Comparison of ENCODE assay signal across 8 cellular contexts in genomic region chr19:14434543-14435319, GRCh38. TPM values are rescaled to one million over a fixed set of nuclear protein-coding genes. Genes with fewer than 3 reads are reported as not detected.
DNase-seq lines count a peak whose midpoint lies in the region; ATAC-seq, FAIRE-seq and TF ChIP-seq lines count a peak whose summit lies in the region.

No MANE protein-coding gene starts in this region.

- TF ChIP-seq CTCF in GM06990 (IDR thresholded peaks at IDR 0.05; ENCODE audit: insufficient read depth, low read length, poor library complexity, severe bottlenecking): no peak
- TF ChIP-seq CTCF in Peyer's patch (IDR thresholded peaks at IDR 0.05): no peak
- no peak for TF ChIP-seq CTCF in K562 (IDR thresholded peaks at IDR 0.05 in 2 of 3, conservative IDR thresholded peaks at IDR 0.05 in 1 of 3; ENCODE audit: insufficient read depth in 2 of 3, low read depth in 1 of 3, low read length in 3 of 3)

- H3K27me3 ChIP-seq in GM06990 (replicated peaks; ENCODE audit: control insufficient read depth, insufficient read depth, low read length) (no peaks in the 10 kb centered on the region), Peyer's patch (no peaks in the 10 kb centered on the region), K562 (ENCODE audit: control insufficient read depth in 2 of 2, insufficient read depth in 2 of 2, low read length in 2 of 2) (no peaks in the 10 kb centered on the region), layer of hippocampus (ENCODE audit: control insufficient read depth, insufficient read depth, low read length) (no peaks in the 10 kb centered on the region)

- H3K4me1 ChIP-seq in Peyer's patch (peaks cover 0 to 37% (median 20%) of the 10 kb centered on the region in 4 donors), K562 (replicated peaks in 1 of 2; ENCODE audit: control insufficient read depth in 2 of 2, insufficient read depth in 2 of 2, low read length in 2 of 2) (peaks cover 25 to 60% of the 10 kb centered on the region in 2 experiments)

- H3K4me2 ChIP-seq in K562 (ENCODE audit: insufficient read depth, low read length): peak overlapping the region; percentile 89

- H3K9ac ChIP-seq in K562 (ENCODE audit: insufficient read depth in 1 of 2, low read depth in 2 of 2, low read length in 2 of 2): peak overlapping the region; percentile 76 to 94

- POLR2A ChIA-PET in K562 (lab: Yijun Ruan, JAX): interaction anchor here (0.6 to 1.7 kb wide), 5 partner anchors 14 to 306 kb away, joined by 3 to 6 read pairs (median 4); no protein-coding TSS in a partner anchor

- TF ChIP-seq POLR2A in Peyer's patch (IDR thresholded peaks at IDR 0.05) (no peak), K562 (conservative IDR thresholded peaks at IDR 0.05) (peak; percentile 52)

- H3K9me1 ChIP-seq in K562 (ENCODE audit: control insufficient read depth, insufficient read depth, low read length): no peaks in the 10 kb centered on the region

- ATAC-seq in K562: peak; percentile 80
- ATAC-seq in HG03460 (IDR thresholded peaks at IDR 0.05; ENCODE audit: unreplicated experiment): no peak
- ATAC-seq in GM21526 (IDR thresholded peaks at IDR 0.05; ENCODE audit: low FRiP score, unreplicated experiment): no peak

- H3K36me3 ChIP-seq in GM06990 (ENCODE audit: control insufficient read depth, insufficient read depth, low read length) (no peaks in the 10 kb centered on the region), Peyer's patch (no peaks in the 10 kb centered on the region), K562 (ENCODE audit: control insufficient read depth, insufficient read depth, low read length) (peaks cover 19% of the 10 kb centered on the region; the same call in 2 of the 3 replicates)

- peak; percentile 85 for FAIRE-seq in K562 (lab: Jason Lieb, UNC)

- no peaks in the 10 kb centered on the region; the same call in 1 of the 2 replicates for H4K20me1 ChIP-seq in K562 (replicated peaks; ENCODE audit: control insufficient read depth, insufficient read depth, low read length)

- peaks cover 59% of the 10 kb centered on the region for H3K79me2 ChIP-seq in K562 (ENCODE audit: control insufficient read depth, insufficient read depth, low read length)

- H3K27ac ChIP-seq in Peyer's patch (peak overlapping the region; percentile 69 to 94 (median 81)), K562 (ENCODE audit: extremely low read depth, low read depth, low read length) (peak overlapping the region; percentile 83), layer of hippocampus (ENCODE audit: low read depth, low read length) (peak overlapping the region; percentile 76)

- intact Hi-C loops in K562 (cut with micrococcal nuclease): loop anchor here (5.0 to 10.0 kb wide), 2 partner anchors 33 to 120 kb away; no protein-coding TSS in a partner anchor

- 9% methylated on average over 22 of the region's 23 CpGs for WGBS in K562 (ENCODE audit: insufficient coverage, low coverage, missing lambda C conversion rate)

- in situ Hi-C loops in K562 (cut with MboI): no loop called here

- no peak overlapping the region for H2AFZ ChIP-seq in K562 (ENCODE audit: low read depth, low read length)

- TF ChIP-seq RAD21 in K562 (CRISPR knock-in tag; conservative IDR thresholded peaks at IDR 0.05 in 1 of 2, IDR thresholded peaks at IDR 0.05 in 1 of 2): no peak

- H3K9me3 ChIP-seq in Peyer's patch (no peaks in the 10 kb centered on the region), K562 (replicated peaks; ENCODE audit: control insufficient read depth, insufficient read depth, low read depth, low read length) (no peaks in the 10 kb centered on the region)

- TF ChIP-seq EP300 in K562 (IDR thresholded peaks at IDR 0.05; ENCODE audit: low read length): no peak

- no TSS peak for BruUV-seq in K562 (replicated peaks; lab: Mats Ljungman, UMichigan)

- DNase-seq in GM06990 (ENCODE audit: extremely low read depth, insufficient read length): no peak
- peak in 2 of 3 donors; percentile 62 to 71 for DNase-seq in Peyer's patch
- peak; percentile 54 to 88 (median 63) for DNase-seq in K562 (ENCODE audit: extremely low read depth in 1 of 4, low spot score in 3 of 4)
- DNase-seq in stimulated activated CD8-positive, alpha-beta memory T cell treated with anti-CD3 and anti-CD28 coated beads, Interleukin-4, amount 100 ng/mL, for 24 hours (ENCODE audit: low read depth): peak; percentile 50
- no peak for DNase-seq in central memory CD4-positive, alpha-beta T cell

- H3K4me3 ChIP-seq in GM06990 (replicated peaks; ENCODE audit: low read depth, low read length): peak overlapping the region; percentile 79; the same call in 1 of the 2 replicates
- peak overlapping the region in 3 of 4 donors; percentile 73 to 92 (median 89) for H3K4me3 ChIP-seq in Peyer's patch
- peak overlapping the region; percentile 81 for H3K4me3 ChIP-seq in K562

- CTCF ChIA-PET in K562 (lab: Yijun Ruan, JAX; ENCODE audit: low intra/inter-chr PET ratio): no interaction called here

RNA-seq across cellular contexts. Expression of gene PKN1, which starts 1.6 kb away (rescaled TPM):
- total RNA-seq in Peyer's patch (100 to 1,000 TPM in 1 of 4 donors, 10 to 100 TPM in 3; 13.1 to 140 (median 28.2) TPM), K562 (2014; rRNA removed) (108 and 133 TPM in 2 replicates), K562 (2014; rRNA removed; fragmentation: Illumina TruSeq; extraction: Trizol) (25.8 and 37.3 TPM in 2 replicates), K562 (2015; rRNA removed; fragmentation: Illumina TruSeq; extraction: Trizol) (75.0 and 80.6 TPM in 2 replicates), K562 (2021) (222 and 228 TPM in 2 replicates)
- total RNA-seq in K562 (2011; cell fraction: chromatin; rRNA removed; ENCODE audit: low replicate concordance): 22.5 and 89.0 TPM in 2 replicates
- 76.9 and 79.6 TPM in 2 replicates for total RNA-seq in K562 (2011; cell fraction: nucleolus; rRNA removed)
- 33.7 and 45.6 TPM in 2 replicates for total RNA-seq in K562 (2011; cell fraction: nucleoplasm; rRNA removed)
- polyA plus RNA-seq in K562 (2011; rRNA removed) (52.1 and 63.7 TPM in 2 replicates), K562 (2014; fragmentation: Illumina TruSeq; extraction: Trizol) (77.5 and 97.5 TPM in 2 replicates), K562 (2014; fragmentation: Nextera tagmentation; extraction: Ambion mirVana) (under 1 TPM; 0.30 to 0.57 TPM), K562 (2014; rRNA removed) (97.3 and 108 TPM in 2 replicates)
- 66.1 and 116 TPM in 2 replicates for polyA plus RNA-seq in K562 (2011; cell fraction: cytosol; rRNA removed)
- polyA plus RNA-seq in K562 (2011; cell fraction: nucleus; rRNA removed): 105 and 144 TPM in 2 replicates
- polyA plus RNA-seq in K562 (2012): 160 and 186 TPM in 2 replicates
- polyA minus RNA-seq in K562 (2011; rRNA and poly(A)+ RNA removed): 37.3 and 59.9 TPM in 2 replicates
- 93.0 and 105 TPM in 2 replicates for polyA minus RNA-seq in K562 (2011; cell fraction: cytosol; rRNA and poly(A)+ RNA removed)
- 25.6 and 39.1 TPM in 2 replicates for polyA minus RNA-seq in K562 (2011; cell fraction: nucleus; rRNA and poly(A)+ RNA removed)

RNA-seq across cellular contexts. Expression of gene DDX39A, which starts 15.6 kb away (rescaled TPM):
- total RNA-seq in Peyer's patch (100 to 1,000 TPM in 3 of 4 donors, 10 to 100 TPM in 1; 52.5 to 283 (median 115) TPM), K562 (2014; rRNA removed) (239 and 284 TPM in 2 replicates), K562 (2014; rRNA removed; fragmentation: Illumina TruSeq; extraction: Trizol) (75.4 and 90.3 TPM in 2 replicates), K562 (2015; rRNA removed; fragmentation: Illumina TruSeq; extraction: Trizol) (163 and 166 TPM in 2 replicates), K562 (2021) (244 and 249 TPM in 2 replicates)
- 212 and 603 TPM in 2 replicates for total RNA-seq in K562 (2011; cell fraction: chromatin; rRNA removed; ENCODE audit: low replicate concordance)
- 468 and 513 TPM in 2 replicates for total RNA-seq in K562 (2011; cell fraction: nucleolus; rRNA removed)
- total RNA-seq in K562 (2011; cell fraction: nucleoplasm; rRNA removed): 227 and 308 TPM in 2 replicates
- polyA plus RNA-seq in K562 (2011; rRNA removed) (120 and 136 TPM in 2 replicates), K562 (2014; fragmentation: Illumina TruSeq; extraction: Trizol) (140 and 177 TPM in 2 replicates), K562 (2014; fragmentation: Nextera tagmentation; extraction: Ambion mirVana) (100 to 1,000 TPM; 188 to 230 TPM), K562 (2014; rRNA removed) (239 and 250 TPM in 2 replicates)
- 104 and 196 TPM in 2 replicates for polyA plus RNA-seq in K562 (2011; cell fraction: cytosol; rRNA removed)
- polyA plus RNA-seq in K562 (2011; cell fraction: nucleus; rRNA removed): 938 and 1,011 TPM in 2 replicates
- 261 and 285 TPM in 2 replicates for polyA plus RNA-seq in K562 (2012)
- 62.7 and 99.1 TPM in 2 replicates for polyA minus RNA-seq in K562 (2011; rRNA and poly(A)+ RNA removed)
- polyA minus RNA-seq in K562 (2011; cell fraction: cytosol; rRNA and poly(A)+ RNA removed): 83.0 and 99.1 TPM in 2 replicates
- 152 and 185 TPM in 2 replicates for polyA minus RNA-seq in K562 (2011; cell fraction: nucleus; rRNA and poly(A)+ RNA removed)

RNA-seq across cellular contexts. Expression of gene PTGER1, which starts 40.4 kb away (rescaled TPM):
- not detected for total RNA-seq in Peyer's patch
- total RNA-seq in K562 (2011; cell fraction: chromatin; rRNA removed; ENCODE audit: low replicate concordance): not detected in 2 replicates
- total RNA-seq in K562 (2011; cell fraction: nucleolus; rRNA removed): 1.1 and 1.3 TPM in 2 replicates
- total RNA-seq in K562 (2011; cell fraction: nucleoplasm; rRNA removed): 0.51 TPM in 1 of 2 replicates, not detected in the other
- total RNA-seq in K562 (2014; rRNA removed): 0.27 and 0.29 TPM in 2 replicates
- total RNA-seq in K562 (2014; rRNA removed; fragmentation: Illumina TruSeq; extraction: Trizol): not detected in 2 replicates
- total RNA-seq in K562 (2015; rRNA removed; fragmentation: Illumina TruSeq; extraction: Trizol): not detected in 2 replicates
- total RNA-seq in K562 (2021): 0.29 and 0.35 TPM in 2 replicates
- 0.06 TPM in 1 of 2 replicates, not detected in the other for polyA plus RNA-seq in K562 (2011; rRNA removed)
- polyA plus RNA-seq in K562 (2011; cell fraction: cytosol; rRNA removed): 0.10 and 0.88 TPM in 2 replicates
- polyA plus RNA-seq in K562 (2011; cell fraction: nucleus; rRNA removed): 0.13 and 0.34 TPM in 2 replicates
- 0.16 and 0.65 TPM in 2 replicates for polyA plus RNA-seq in K562 (2012)
- polyA plus RNA-seq in K562 (2014; fragmentation: Illumina TruSeq; extraction: Trizol): not detected in 2 replicates
- polyA plus RNA-seq in K562 (2014; fragmentation: Nextera tagmentation; extraction: Ambion mirVana): not detected
- 0.34 and 0.36 TPM in 2 replicates for polyA plus RNA-seq in K562 (2014; rRNA removed)
- not detected in 2 replicates for polyA minus RNA-seq in K562 (2011; rRNA and poly(A)+ RNA removed)
- polyA minus RNA-seq in K562 (2011; cell fraction: cytosol; rRNA and poly(A)+ RNA removed): not detected in 2 replicates
- 0.40 TPM in 1 of 2 replicates, not detected in the other for polyA minus RNA-seq in K562 (2011; cell fraction: nucleus; rRNA and poly(A)+ RNA removed)

RNA-seq across cellular contexts. Expression of gene ADGRE5, which starts 53.5 kb away (rescaled TPM):
- total RNA-seq in Peyer's patch (100 to 1,000 TPM in 2 of 4 donors, 10 to 100 TPM in 2; 70.6 to 159 (median 110) TPM), K562 (2014; rRNA removed) (31.1 and 34.2 TPM in 2 replicates), K562 (2014; rRNA removed; fragmentation: Illumina TruSeq; extraction: Trizol) (8.3 and 10.0 TPM in 2 replicates), K562 (2015; rRNA removed; fragmentation: Illumina TruSeq; extraction: Trizol) (11.4 and 11.9 TPM in 2 replicates), K562 (2021) (58.2 and 68.9 TPM in 2 replicates)
- total RNA-seq in K562 (2011; cell fraction: chromatin; rRNA removed; ENCODE audit: low replicate concordance): 133 and 378 TPM in 2 replicates
- total RNA-seq in K562 (2011; cell fraction: nucleolus; rRNA removed): 188 and 218 TPM in 2 replicates
- 153 and 170 TPM in 2 replicates for total RNA-seq in K562 (2011; cell fraction: nucleoplasm; rRNA removed)
- polyA plus RNA-seq in K562 (2011; rRNA removed) (15.6 and 30.7 TPM in 2 replicates), K562 (2014; fragmentation: Illumina TruSeq; extraction: Trizol) (32.2 and 45.4 TPM in 2 replicates), K562 (2014; fragmentation: Nextera tagmentation; extraction: Ambion mirVana) (1 to 10 TPM; 2.5 to 3.1 TPM), K562 (2014; rRNA removed) (28.2 and 35.7 TPM in 2 replicates)
- polyA plus RNA-seq in K562 (2011; cell fraction: cytosol; rRNA removed): 15.4 and 18.5 TPM in 2 replicates
- 97.7 and 167 TPM in 2 replicates for polyA plus RNA-seq in K562 (2011; cell fraction: nucleus; rRNA removed)
- polyA plus RNA-seq in K562 (2012): 50.5 and 78.5 TPM in 2 replicates
- polyA minus RNA-seq in K562 (2011; rRNA and poly(A)+ RNA removed): 22.6 and 23.8 TPM in 2 replicates
- polyA minus RNA-seq in K562 (2011; cell fraction: cytosol; rRNA and poly(A)+ RNA removed): 20.7 and 23.5 TPM in 2 replicates
- 38.5 and 43.3 TPM in 2 replicates for polyA minus RNA-seq in K562 (2011; cell fraction: nucleus; rRNA and poly(A)+ RNA removed)

Comparison
In these comparisons a context has a peak if more than half of its experiments do, and no peak if none do; other contexts are left out.
1. DNase-seq: peak in Peyer's patch (2 of 3), K562 (4 of 4) and stimulated activated CD8-positive, alpha-beta memory T cell treated with anti-CD3 and anti-CD28 coated beads, Interleukin-4, amount 100 ng/mL, for 24 hours (single experiment); none in GM06990 (single experiment) and central memory CD4-positive, alpha-beta T cell (single experiment).
2. Peak in every context shown above with its lines, with median percentiles within 50 percentile points of each other: H3K4me3 ChIP-seq and H3K27ac ChIP-seq.